7 cellular contexts compared by ENCODE assay signal in genomic region chr12:117671734-117672133, GRCh38.
DNase-seq lines count a peak whose midpoint lies in the region; ATAC-seq and TF ChIP-seq lines count a peak whose summit lies in the region.

No MANE protein-coding gene starts in this region.

- H3K9me3 Mint-ChIP-seq in natural killer cell treated with Interleukin-12 subunit alpha and Interleukin-12 subunit beta and Interleukin-15 and Interleukin-18, amount 100 ng/mL, for 72 hours, result no peaks in the 10 kb centered on the region

- no peak for TF ChIP-seq CTCF in mucosa of descending colon (IDR thresholded peaks at IDR 0.05)

- no peak for ATAC-seq in mucosa of descending colon
- no peak for ATAC-seq in natural killer cell treated with Interleukin-12 subunit alpha and Interleukin-12 subunit beta and Interleukin-15 and Interleukin-18, amount 100 ng/mL, for 72 hours

- H3K36me3 Mint-ChIP-seq in natural killer cell treated with Interleukin-12 subunit alpha and Interleukin-12 subunit beta and Interleukin-15 and Interleukin-18, amount 100 ng/mL, for 72 hours, result no peaks in the 10 kb centered on the region

- no peak overlapping the region for H3K27ac Mint-ChIP-seq in natural killer cell treated with Interleukin-12 subunit alpha and Interleukin-12 subunit beta and Interleukin-15 and Interleukin-18, amount 100 ng/mL, for 72 hours

- intact Hi-C loops in mucosa of descending colon (cut with DNase I, micrococcal nuclease), result no loop called here

- H3K27me3 Mint-ChIP-seq in natural killer cell treated with Interleukin-12 subunit alpha and Interleukin-12 subunit beta and Interleukin-15 and Interleukin-18, amount 100 ng/mL, for 72 hours, result peaks cover 4 to 11% of the 10 kb centered on the region in 2 donors

- no peaks in the 10 kb centered on the region for H3K4me1 ChIP-seq in mucosa of descending colon (ENCODE audit: low read depth)

- no peak overlapping the region for H3K4me3 Mint-ChIP-seq in natural killer cell treated with Interleukin-12 subunit alpha and Interleukin-12 subunit beta and Interleukin-15 and Interleukin-18, amount 100 ng/mL, for 72 hours

- TF ChIP-seq EP300 in Ishikawa (IDR thresholded peaks at IDR 0.05; ENCODE audit: borderline replicate concordance), result no peak

- H3K9me3 ChIP-seq in mucosa of descending colon, result no peaks in the 10 kb centered on the region

- TF ChIP-seq RAD21 in Ishikawa (IDR thresholded peaks at IDR 0.05; ENCODE audit: low read depth), result peak; percentile 57

- DNase-seq in ELF-1 (ENCODE audit: low read depth, low spot score), result peak; percentile 86
- DNase-seq in UCSD-AML1 (lab: John Stamatoyannopoulos, UW; ENCODE audit: unreplicated experiment), result peak; percentile 16
- peak in 2 of 3 donors; percentile 31 to 40 for DNase-seq in mucosa of descending colon
- no peak for DNase-seq in natural killer cell treated with Interleukin-12 subunit alpha and Interleukin-12 subunit beta and Interleukin-15 and Interleukin-18, amount 100 ng/mL, for 72 hours (ENCODE audit: low spot score)
- no peak for DNase-seq in T-helper 9 cell
- no peak for DNase-seq in kidney glomerular epithelial cell (lab: John Stamatoyannopoulos, UW)

- no peaks in the 10 kb centered on the region for H3K4me1 Mint-ChIP-seq in natural killer cell treated with Interleukin-12 subunit alpha and Interleukin-12 subunit beta and Interleukin-15 and Interleukin-18, amount 100 ng/mL, for 72 hours (ENCODE audit: low read depth in 2 of 2)

- no peaks in the 10 kb centered on the region for H3K36me3 ChIP-seq in mucosa of descending colon (ENCODE audit: low read depth)

- no peak overlapping the region for H3K4me3 ChIP-seq in mucosa of descending colon

TF ChIP-seq in Ishikawa, 13 proteins besides CTCF, POLR2A, EP300 and RAD21:
- TF ChIP-seq TAF1 (IDR thresholded peaks at IDR 0.05; ENCODE audit: low read depth) (no peak), MAX (IDR thresholded peaks at IDR 0.05) (no peak), EGR1 (IDR thresholded peaks at IDR 0.05) (no peak), TCF12 (IDR thresholded peaks at IDR 0.05; ENCODE audit: low read depth) (no peak), TEAD4 (IDR thresholded peaks at IDR 0.05) (no peak), YY1 (IDR thresholded peaks at IDR 0.05; ENCODE audit: low read depth) (no peak), ZBTB7A (IDR thresholded peaks at IDR 0.05; ENCODE audit: low read depth) (no peak), NFIC (IDR thresholded peaks at IDR 0.05) (no peak), FOXM1 (IDR thresholded peaks at IDR 0.05; ENCODE audit: borderline replicate concordance, low read depth) (no peak), USF1 (IDR thresholded peaks at IDR 0.05) (no peak), CREB1 (IDR thresholded peaks at IDR 0.05; ENCODE audit: low read depth) (no peak), CEBPB (IDR thresholded peaks at IDR 0.05) (no peak)
- TF ChIP-seq, protein P1, sequence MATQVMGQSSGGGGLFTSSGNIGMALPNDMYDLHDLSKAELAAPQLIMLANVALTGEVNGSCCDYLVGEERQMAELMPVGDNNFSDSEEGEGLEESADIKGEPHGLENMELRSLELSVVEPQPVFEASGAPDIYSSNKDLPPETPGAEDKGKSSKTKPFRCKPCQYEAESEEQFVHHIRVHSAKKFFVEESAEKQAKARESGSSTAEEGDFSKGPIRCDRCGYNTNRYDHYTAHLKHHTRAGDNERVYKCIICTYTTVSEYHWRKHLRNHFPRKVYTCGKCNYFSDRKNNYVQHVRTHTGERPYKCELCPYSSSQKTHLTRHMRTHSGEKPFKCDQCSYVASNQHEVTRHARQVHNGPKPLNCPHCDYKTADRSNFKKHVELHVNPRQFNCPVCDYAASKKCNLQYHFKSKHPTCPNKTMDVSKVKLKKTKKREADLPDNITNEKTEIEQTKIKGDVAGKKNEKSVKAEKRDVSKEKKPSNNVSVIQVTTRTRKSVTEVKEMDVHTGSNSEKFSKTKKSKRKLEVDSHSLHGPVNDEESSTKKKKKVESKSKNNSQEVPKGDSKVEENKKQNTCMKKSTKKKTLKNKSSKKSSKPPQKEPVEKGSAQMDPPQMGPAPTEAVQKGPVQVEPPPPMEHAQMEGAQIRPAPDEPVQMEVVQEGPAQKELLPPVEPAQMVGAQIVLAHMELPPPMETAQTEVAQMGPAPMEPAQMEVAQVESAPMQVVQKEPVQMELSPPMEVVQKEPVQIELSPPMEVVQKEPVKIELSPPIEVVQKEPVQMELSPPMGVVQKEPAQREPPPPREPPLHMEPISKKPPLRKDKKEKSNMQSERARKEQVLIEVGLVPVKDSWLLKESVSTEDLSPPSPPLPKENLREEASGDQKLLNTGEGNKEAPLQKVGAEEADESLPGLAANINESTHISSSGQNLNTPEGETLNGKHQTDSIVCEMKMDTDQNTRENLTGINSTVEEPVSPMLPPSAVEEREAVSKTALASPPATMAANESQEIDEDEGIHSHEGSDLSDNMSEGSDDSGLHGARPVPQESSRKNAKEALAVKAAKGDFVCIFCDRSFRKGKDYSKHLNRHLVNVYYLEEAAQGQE (IDR thresholded peaks at IDR 0.05; ENCODE audit: low read depth), result no peak

Comparison
In these comparisons a context has a peak if more than half of its experiments do, and no peak if none do; other contexts are left out.
1. DNase-seq: peak in ELF-1 (single experiment), UCSD-AML1 (single experiment) and mucosa of descending colon (2 of 3); none in natural killer cell treated with Interleukin-12 subunit alpha and Interleukin-12 subunit beta and Interleukin-15 and Interleukin-18, amount 100 ng/mL, for 72 hours (single experiment), T-helper 9 cell (single experiment) and kidney glomerular epithelial cell (single experiment).